Comparison of ENCODE assay signal across 8 cellular contexts in the genomic region with DNA sequence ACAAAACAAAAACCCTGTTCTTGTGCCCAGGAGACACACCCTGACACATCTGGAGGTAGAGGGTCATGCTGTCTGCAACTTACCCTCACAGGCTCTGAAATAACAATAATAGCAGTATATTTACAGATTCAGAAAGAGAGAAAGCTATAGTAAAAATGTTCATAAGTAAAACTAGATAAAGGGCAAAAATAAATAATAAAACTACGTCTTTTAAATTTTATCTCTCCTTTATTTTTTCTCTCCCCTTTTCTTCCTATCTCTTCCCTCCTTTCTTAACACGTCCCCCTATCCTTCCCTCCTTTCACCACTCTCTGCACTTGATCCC. TPM values are rescaled to one million over a fixed set of nuclear protein-coding genes. Genes with fewer than 3 reads are reported as not detected.
DNase-seq lines count a peak whose midpoint lies in the region; ATAC-seq and TF ChIP-seq lines count a peak whose summit lies in the region.
"Not testable (repeated sequence)": the region's sequence is repeated elsewhere in the genome, so short reads cannot be mapped to it uniquely, and the experiment has no call there.
"Had no signal": no experiment of that assay in that cellular context is flagged by ENCODE, and none has a peak within 500 bp of the region (broad histone marks: within the 10 kb centered on the region; RNA-seq: fewer than 3 reads in every experiment).

No MANE protein-coding gene starts in this region.

- H3K27me3 ChIP-seq in MG63; effector memory CD4-positive, alpha-beta T cell (replicated peaks; ENCODE audit: control insufficient read depth, insufficient read depth, low read length, poor library complexity, severe bottlenecking); right lobe of liver; smooth muscle cell (ENCODE audit: low read depth): not testable (repeated sequence)

- TF ChIP-seq CTCF in CD14-positive monocyte (IDR thresholded peaks at IDR 0.05); right lobe of liver (IDR thresholded peaks at IDR 0.05); smooth muscle cell (IDR thresholded peaks at IDR 0.05; ENCODE audit: borderline replicate concordance, insufficient read depth, poor library complexity, severe bottlenecking): not testable (repeated sequence)

- not testable (repeated sequence) for ATAC-seq in activated T-cell treated with anti-CD3 and anti-CD28 coated beads, Interleukin-2, amount 50 U/mL, for 4 hours; right lobe of liver

- peak overlapping the region; percentile 82 for H3K4me2 ChIP-seq in smooth muscle cell

- TF ChIP-seq POLR2A in right lobe of liver (IDR thresholded peaks at IDR 0.05) = not testable (repeated sequence)

- not testable (repeated sequence) for H3K79me2 ChIP-seq in smooth muscle cell (ENCODE audit: low read depth)

- H3K27me3 Mint-ChIP-seq in CD14-positive monocyte (ENCODE audit: low read depth in 3 of 3); activated T-cell treated with anti-CD3 and anti-CD28 coated beads, Interleukin-2, amount 50 U/mL, for 4 hours (ENCODE audit: low read depth): not testable (repeated sequence)

- H3K4me3 Mint-ChIP-seq in CD14-positive monocyte = peak overlapping the region; percentile 94 to 95
- H3K4me3 Mint-ChIP-seq in activated T-cell treated with anti-CD3 and anti-CD28 coated beads, Interleukin-2, amount 50 U/mL, for 4 hours = peak overlapping the region; percentile 92

- H3K4me1 ChIP-seq in effector memory CD4-positive, alpha-beta T cell (ENCODE audit: control insufficient read depth, insufficient read depth, low read length, poor library complexity, severe bottlenecking) = peaks cover 22% of the 10 kb centered on the region
- not testable (repeated sequence) for H3K4me1 ChIP-seq in right lobe of liver; smooth muscle cell (ENCODE audit: low read depth)

- H3K9me3 Mint-ChIP-seq in CD14-positive monocyte; activated T-cell treated with anti-CD3 and anti-CD28 coated beads, Interleukin-2, amount 50 U/mL, for 4 hours: not testable (repeated sequence)

- H3K4me3 ChIP-seq in MG63 (peak overlapping the region; percentile 62), right lobe of liver (peak overlapping the region in 2 of 3 donors; percentile 48 to 58), smooth muscle cell (peak overlapping the region; percentile 48)
- peak overlapping the region; percentile 72 for H3K4me3 ChIP-seq in effector memory CD4-positive, alpha-beta T cell (ENCODE audit: insufficient read depth, low read depth, low read length, poor library complexity, severe bottlenecking)

- not testable (repeated sequence) for H3K9ac ChIP-seq in smooth muscle cell (ENCODE audit: low read depth)

- not testable (repeated sequence) for H3F3A ChIP-seq in smooth muscle cell (ENCODE audit: low read depth)

- not testable (repeated sequence) for DNase-seq in CD14-positive monocyte (ENCODE audit: low spot score); MG63; activated T-cell treated with anti-CD3 and anti-CD28 coated beads, Interleukin-2, amount 50 U/mL, for 4 hours; effector memory CD4-positive, alpha-beta T cell; right lobe of liver; smooth muscle cell (lab: John Stamatoyannopoulos, UW; ENCODE audit: unreplicated experiment)

- peak overlapping the region; percentile 87 to 96 (median 94) for H3K27ac Mint-ChIP-seq in CD14-positive monocyte

- intact Hi-C loops in CD14-positive monocyte (cut with micrococcal nuclease) = loop anchor here (5.0 to 10.0 kb wide), 2 partner anchors 51 to 104 kb away; a partner anchor contains a TSS
- intact Hi-C loops in right lobe of liver (cut with DNase I) = not testable (repeated sequence)

- peaks cover 7 to 13% of the 10 kb centered on the region in 2 donors for H3K36me3 Mint-ChIP-seq in CD14-positive monocyte
- H3K36me3 Mint-ChIP-seq in activated T-cell treated with anti-CD3 and anti-CD28 coated beads, Interleukin-2, amount 50 U/mL, for 4 hours (ENCODE audit: insufficient read depth) = not testable (repeated sequence)

- H2AFZ ChIP-seq in smooth muscle cell (ENCODE audit: low read depth) = not testable (repeated sequence)

- H3K27ac ChIP-seq in effector memory CD4-positive, alpha-beta T cell (ENCODE audit: insufficient read depth, low read length, poor library complexity, severe bottlenecking) = peak overlapping the region; percentile 73
- peak overlapping the region in 1 of 3 donors; percentile 69 for H3K27ac ChIP-seq in right lobe of liver
- H3K27ac ChIP-seq in smooth muscle cell (ENCODE audit: low read depth) = not testable (repeated sequence)

- WGBS in right lobe of liver (ENCODE audit: insufficient coverage, low coverage, low lambda C conversion rate, missing lambda C conversion rate) = 0% methylated on average over 2 of the region's 2 CpGs
- 5% methylated on average over 2 of the region's 2 CpGs for WGBS in smooth muscle cell (ENCODE audit: low lambda C conversion rate)

- H3K9me3 ChIP-seq in MG63; effector memory CD4-positive, alpha-beta T cell (ENCODE audit: control insufficient read depth, low read length); right lobe of liver; smooth muscle cell (replicated peaks; ENCODE audit: low read depth): not testable (repeated sequence)

- peaks cover 50% of the 10 kb centered on the region for H3K4me1 Mint-ChIP-seq in CD14-positive monocyte
- peaks cover 46% of the 10 kb centered on the region for H3K4me1 Mint-ChIP-seq in activated T-cell treated with anti-CD3 and anti-CD28 coated beads, Interleukin-2, amount 50 U/mL, for 4 hours (ENCODE audit: low read depth)

- H4K20me1 ChIP-seq in smooth muscle cell (ENCODE audit: low read depth) = not testable (repeated sequence)

- not testable (repeated sequence) for H3K36me3 ChIP-seq in MG63; effector memory CD4-positive, alpha-beta T cell (ENCODE audit: control insufficient read depth, insufficient read depth, low read length); right lobe of liver; smooth muscle cell (ENCODE audit: low read depth)

RNA-seq across cellular contexts. Expression of a gene that starts 4.4 kb away (rescaled TPM):
- polyA plus RNA-seq in CD14-positive monocyte = 10 to 100 TPM in 1 of 2 donors, 1 to 10 TPM in 1; 8.1 to 11.4 TPM
- 13.1 and 17.6 TPM in 2 replicates for total RNA-seq in MG63 (2014; rRNA removed; shearing (Covaris generic); ENCODE audit: low replicate concordance)
- 10 to 100 TPM; 11.3 to 14.9 (median 12.5) TPM for total RNA-seq in activated T-cell treated with anti-CD3 and anti-CD28 coated beads, Interleukin-2, amount 50 U/mL, for 4 hours
- 1 to 10 TPM in 4 of 6 experiments, under 1 TPM in 2; 0.48 to 2.0 (median 1.2) TPM for total RNA-seq in right lobe of liver
- total RNA-seq in smooth muscle cell = 2.9 and 4.7 TPM in 2 replicates
- 1.4 and 2.4 TPM in 2 replicates for polyA plus RNA-seq in smooth muscle cell

RNA-seq across cellular contexts. Expression of a gene that starts 35.2 kb away (rescaled TPM):
- polyA plus RNA-seq in CD14-positive monocyte (not detected), smooth muscle cell (not detected in 2 replicates)
- total RNA-seq in MG63 (2014; rRNA removed; shearing (Covaris generic); ENCODE audit: low replicate concordance) = not detected in 2 replicates
- not detected for total RNA-seq in activated T-cell treated with anti-CD3 and anti-CD28 coated beads, Interleukin-2, amount 50 U/mL, for 4 hours
- total RNA-seq in right lobe of liver (not detected), smooth muscle cell (not detected in 2 replicates)
- total RNA-seq: pancreas had no signal
- polyA plus RNA-seq: BJ, pancreas had no signal

RNA-seq across cellular contexts. Expression of a gene that starts 48.3 kb away (rescaled TPM):
- 10 to 100 TPM; 64.1 to 67.8 TPM for polyA plus RNA-seq in CD14-positive monocyte
- 389 and 536 TPM in 2 replicates for total RNA-seq in MG63 (2014; rRNA removed; shearing (Covaris generic); ENCODE audit: low replicate concordance)
- 100 to 1,000 TPM; 644 to 667 (median 666) TPM for total RNA-seq in activated T-cell treated with anti-CD3 and anti-CD28 coated beads, Interleukin-2, amount 50 U/mL, for 4 hours
- 100 to 1,000 TPM in 3 of 6 experiments, 10 to 100 TPM in 3; 85.2 to 145 (median 102) TPM for total RNA-seq in right lobe of liver
- 137 and 153 TPM in 2 replicates for total RNA-seq in smooth muscle cell
- polyA plus RNA-seq in smooth muscle cell = 117 and 146 TPM in 2 replicates

RNA-seq across cellular contexts. Expression of a gene that starts 52.9 kb away (rescaled TPM):
- not detected for polyA plus RNA-seq in CD14-positive monocyte
- total RNA-seq in MG63 (2014; rRNA removed; shearing (Covaris generic); ENCODE audit: low replicate concordance) = 2.1 and 3.4 TPM in 2 replicates
- under 1 TPM; 0.38 to 0.84 (median 0.58) TPM for total RNA-seq in activated T-cell treated with anti-CD3 and anti-CD28 coated beads, Interleukin-2, amount 50 U/mL, for 4 hours
- under 1 TPM in 3 of 6 experiments, not detected in 3; 0.29 to 0.43 (median 0.42) TPM for total RNA-seq in right lobe of liver
- 0.90 and 1.0 TPM in 2 replicates for total RNA-seq in smooth muscle cell
- 2.3 and 2.4 TPM in 2 replicates for polyA plus RNA-seq in smooth muscle cell

RNA-seq across cellular contexts. Expression of a gene that starts 53.9 kb away (rescaled TPM):
- polyA plus RNA-seq in CD14-positive monocyte = 10 to 100 TPM in 1 of 2 donors, 1 to 10 TPM in 1; 7.7 to 10.3 TPM
- total RNA-seq in MG63 (2014; rRNA removed; shearing (Covaris generic); ENCODE audit: low replicate concordance) = 19.7 and 29.3 TPM in 2 replicates
- 10 to 100 TPM in 2 of 3 donors, 1 to 10 TPM in 1; 9.3 to 12.8 (median 12.7) TPM for total RNA-seq in activated T-cell treated with anti-CD3 and anti-CD28 coated beads, Interleukin-2, amount 50 U/mL, for 4 hours
- total RNA-seq in right lobe of liver = 10 to 100 TPM in 1 of 6 experiments, 1 to 10 TPM in 5; 7.5 to 10.2 (median 8.3) TPM
- 8.1 and 28.2 TPM in 2 replicates for total RNA-seq in smooth muscle cell
- polyA plus RNA-seq in smooth muscle cell = 23.5 and 25.9 TPM in 2 replicates
